ENCODE assay signal across 1 cellular context in the genomic region with DNA sequence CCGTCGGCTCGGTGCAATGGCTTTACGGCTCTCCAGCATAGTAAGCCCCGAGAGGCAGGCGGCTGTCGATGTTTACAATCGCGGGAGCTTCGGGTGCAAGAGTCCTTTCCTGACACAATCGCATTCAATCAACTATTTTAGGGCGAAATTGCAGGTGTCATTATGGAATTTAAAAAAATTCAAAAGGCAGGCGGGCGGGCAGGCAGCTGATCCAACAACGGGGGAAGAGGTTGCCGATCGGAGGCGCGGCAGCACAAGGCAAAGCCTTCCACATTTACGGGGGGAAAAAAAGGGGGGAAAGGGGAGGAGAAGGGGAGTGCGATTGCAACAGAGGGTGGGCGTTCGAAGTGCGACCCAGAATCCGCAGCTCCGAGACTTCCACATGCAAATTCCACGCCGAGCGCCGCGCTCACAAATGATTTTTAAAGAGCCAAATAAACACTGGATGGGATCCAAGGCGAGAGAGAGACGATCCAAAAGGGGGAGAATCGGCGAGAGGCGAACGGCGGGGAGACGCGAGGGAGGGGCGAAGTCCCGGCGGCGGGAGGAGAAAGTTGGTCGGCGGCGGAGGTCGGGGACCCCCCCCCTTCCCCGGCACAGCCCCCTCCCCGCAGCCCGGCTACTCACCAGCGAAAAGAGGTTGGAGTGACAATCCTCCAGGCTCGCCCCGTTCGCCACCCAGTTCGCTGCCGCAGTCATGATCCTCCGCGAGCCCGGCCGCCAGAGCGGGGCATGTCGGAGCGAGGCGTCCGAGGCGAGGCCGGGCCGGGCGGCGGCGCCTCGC.
TF ChIP-seq lines count a peak whose summit lies in the region.

No MANE protein-coding gene starts in this region.

TF ChIP-seq in HepG2, 621 proteins besides CTCF, POLR2A, EP300 and RAD21 (continued from another document and continues in another):
- TF ChIP-seq, protein P1, sequence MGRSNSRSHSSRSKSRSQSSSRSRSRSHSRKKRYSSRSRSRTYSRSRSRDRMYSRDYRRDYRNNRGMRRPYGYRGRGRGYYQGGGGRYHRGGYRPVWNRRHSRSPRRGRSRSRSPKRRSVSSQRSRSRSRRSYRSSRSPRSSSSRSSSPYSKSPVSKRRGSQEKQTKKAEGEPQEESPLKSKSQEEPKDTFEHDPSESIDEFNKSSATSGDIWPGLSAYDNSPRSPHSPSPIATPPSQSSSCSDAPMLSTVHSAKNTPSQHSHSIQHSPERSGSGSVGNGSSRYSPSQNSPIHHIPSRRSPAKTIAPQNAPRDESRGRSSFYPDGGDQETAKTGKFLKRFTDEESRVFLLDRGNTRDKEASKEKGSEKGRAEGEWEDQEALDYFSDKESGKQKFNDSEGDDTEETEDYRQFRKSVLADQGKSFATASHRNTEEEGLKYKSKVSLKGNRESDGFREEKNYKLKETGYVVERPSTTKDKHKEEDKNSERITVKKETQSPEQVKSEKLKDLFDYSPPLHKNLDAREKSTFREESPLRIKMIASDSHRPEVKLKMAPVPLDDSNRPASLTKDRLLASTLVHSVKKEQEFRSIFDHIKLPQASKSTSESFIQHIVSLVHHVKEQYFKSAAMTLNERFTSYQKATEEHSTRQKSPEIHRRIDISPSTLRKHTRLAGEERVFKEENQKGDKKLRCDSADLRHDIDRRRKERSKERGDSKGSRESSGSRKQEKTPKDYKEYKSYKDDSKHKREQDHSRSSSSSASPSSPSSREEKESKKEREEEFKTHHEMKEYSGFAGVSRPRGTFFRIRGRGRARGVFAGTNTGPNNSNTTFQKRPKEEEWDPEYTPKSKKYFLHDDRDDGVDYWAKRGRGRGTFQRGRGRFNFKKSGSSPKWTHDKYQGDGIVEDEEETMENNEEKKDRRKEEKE (IDR thresholded peaks at IDR 0.05): no peak
- no peak for TF ChIP-seq NRL (CRISPR knock-in tag; IDR thresholded peaks at IDR 0.05; ENCODE audit: borderline replicate concordance)
- TF ChIP-seq, protein P2, sequence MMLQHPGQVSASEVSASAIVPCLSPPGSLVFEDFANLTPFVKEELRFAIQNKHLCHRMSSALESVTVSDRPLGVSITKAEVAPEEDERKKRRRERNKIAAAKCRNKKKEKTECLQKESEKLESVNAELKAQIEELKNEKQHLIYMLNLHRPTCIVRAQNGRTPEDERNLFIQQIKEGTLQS (CRISPR knock-in tag; IDR thresholded peaks at IDR 0.05): no peak
- TF ChIP-seq, protein P3, sequence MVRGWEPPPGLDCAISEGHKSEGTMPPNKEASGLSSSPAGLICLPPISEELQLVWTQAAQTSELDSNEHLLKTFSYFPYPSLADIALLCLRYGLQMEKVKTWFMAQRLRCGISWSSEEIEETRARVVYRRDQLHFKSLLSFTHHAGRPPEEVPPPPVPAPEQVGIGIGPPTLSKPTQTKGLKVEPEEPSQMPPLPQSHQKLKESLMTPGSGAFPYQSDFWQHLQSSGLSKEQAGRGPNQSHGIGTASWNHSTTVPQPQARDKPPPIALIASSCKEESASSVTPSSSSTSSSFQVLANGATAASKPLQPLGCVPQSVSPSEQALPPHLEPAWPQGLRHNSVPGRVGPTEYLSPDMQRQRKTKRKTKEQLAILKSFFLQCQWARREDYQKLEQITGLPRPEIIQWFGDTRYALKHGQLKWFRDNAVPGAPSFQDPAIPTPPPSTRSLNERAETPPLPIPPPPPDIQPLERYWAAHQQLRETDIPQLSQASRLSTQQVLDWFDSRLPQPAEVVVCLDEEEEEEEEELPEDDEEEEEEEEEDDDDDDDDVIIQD (CRISPR knock-in tag; IDR thresholded peaks at IDR 0.05; ENCODE audit: low read depth): no peak
- TF ChIP-seq ZNF225 (CRISPR knock-in tag; IDR thresholded peaks at IDR 0.05): no peak
- no peak for TF ChIP-seq ZNF446 (CRISPR knock-in tag; IDR thresholded peaks at IDR 0.05)
- no peak for TF ChIP-seq EHMT2 (IDR thresholded peaks at IDR 0.05; ENCODE audit: borderline replicate concordance, low read depth, low read length)
- TF ChIP-seq HHEX (CRISPR knock-in tag; IDR thresholded peaks at IDR 0.05): no peak
- no peak for TF ChIP-seq ZMAT3 (CRISPR knock-in tag; conservative IDR thresholded peaks at IDR 0.05)
- TF ChIP-seq, protein P4, sequence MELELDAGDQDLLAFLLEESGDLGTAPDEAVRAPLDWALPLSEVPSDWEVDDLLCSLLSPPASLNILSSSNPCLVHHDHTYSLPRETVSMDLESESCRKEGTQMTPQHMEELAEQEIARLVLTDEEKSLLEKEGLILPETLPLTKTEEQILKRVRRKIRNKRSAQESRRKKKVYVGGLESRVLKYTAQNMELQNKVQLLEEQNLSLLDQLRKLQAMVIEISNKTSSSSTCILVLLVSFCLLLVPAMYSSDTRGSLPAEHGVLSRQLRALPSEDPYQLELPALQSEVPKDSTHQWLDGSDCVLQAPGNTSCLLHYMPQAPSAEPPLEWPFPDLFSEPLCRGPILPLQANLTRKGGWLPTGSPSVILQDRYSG (CRISPR knock-in tag; IDR thresholded peaks at IDR 0.05): no peak
- TF ChIP-seq, protein P5, sequence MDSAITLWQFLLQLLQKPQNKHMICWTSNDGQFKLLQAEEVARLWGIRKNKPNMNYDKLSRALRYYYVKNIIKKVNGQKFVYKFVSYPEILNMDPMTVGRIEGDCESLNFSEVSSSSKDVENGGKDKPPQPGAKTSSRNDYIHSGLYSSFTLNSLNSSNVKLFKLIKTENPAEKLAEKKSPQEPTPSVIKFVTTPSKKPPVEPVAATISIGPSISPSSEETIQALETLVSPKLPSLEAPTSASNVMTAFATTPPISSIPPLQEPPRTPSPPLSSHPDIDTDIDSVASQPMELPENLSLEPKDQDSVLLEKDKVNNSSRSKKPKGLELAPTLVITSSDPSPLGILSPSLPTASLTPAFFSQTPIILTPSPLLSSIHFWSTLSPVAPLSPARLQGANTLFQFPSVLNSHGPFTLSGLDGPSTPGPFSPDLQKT (CRISPR knock-in tag; IDR thresholded peaks at IDR 0.05; ENCODE audit: borderline replicate concordance): no peak
- no peak for TF ChIP-seq CC2D1A (CRISPR knock-in tag; IDR thresholded peaks at IDR 0.05)
- no peak for TF ChIP-seq ZNF543 (CRISPR knock-in tag; IDR thresholded peaks at IDR 0.05)
- no peak for TF ChIP-seq ZNF296 (CRISPR knock-in tag; conservative IDR thresholded peaks at IDR 0.05)
- no peak for TF ChIP-seq FOXC1 (CRISPR knock-in tag; IDR thresholded peaks at IDR 0.05; ENCODE audit: borderline replicate concordance)
- TF ChIP-seq, protein P6, sequence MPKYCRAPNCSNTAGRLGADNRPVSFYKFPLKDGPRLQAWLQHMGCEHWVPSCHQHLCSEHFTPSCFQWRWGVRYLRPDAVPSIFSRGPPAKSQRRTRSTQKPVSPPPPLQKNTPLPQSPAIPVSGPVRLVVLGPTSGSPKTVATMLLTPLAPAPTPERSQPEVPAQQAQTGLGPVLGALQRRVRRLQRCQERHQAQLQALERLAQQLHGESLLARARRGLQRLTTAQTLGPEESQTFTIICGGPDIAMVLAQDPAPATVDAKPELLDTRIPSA (CRISPR knock-in tag; IDR thresholded peaks at IDR 0.05; ENCODE audit: borderline replicate concordance): no peak
- TF ChIP-seq, protein P7, sequence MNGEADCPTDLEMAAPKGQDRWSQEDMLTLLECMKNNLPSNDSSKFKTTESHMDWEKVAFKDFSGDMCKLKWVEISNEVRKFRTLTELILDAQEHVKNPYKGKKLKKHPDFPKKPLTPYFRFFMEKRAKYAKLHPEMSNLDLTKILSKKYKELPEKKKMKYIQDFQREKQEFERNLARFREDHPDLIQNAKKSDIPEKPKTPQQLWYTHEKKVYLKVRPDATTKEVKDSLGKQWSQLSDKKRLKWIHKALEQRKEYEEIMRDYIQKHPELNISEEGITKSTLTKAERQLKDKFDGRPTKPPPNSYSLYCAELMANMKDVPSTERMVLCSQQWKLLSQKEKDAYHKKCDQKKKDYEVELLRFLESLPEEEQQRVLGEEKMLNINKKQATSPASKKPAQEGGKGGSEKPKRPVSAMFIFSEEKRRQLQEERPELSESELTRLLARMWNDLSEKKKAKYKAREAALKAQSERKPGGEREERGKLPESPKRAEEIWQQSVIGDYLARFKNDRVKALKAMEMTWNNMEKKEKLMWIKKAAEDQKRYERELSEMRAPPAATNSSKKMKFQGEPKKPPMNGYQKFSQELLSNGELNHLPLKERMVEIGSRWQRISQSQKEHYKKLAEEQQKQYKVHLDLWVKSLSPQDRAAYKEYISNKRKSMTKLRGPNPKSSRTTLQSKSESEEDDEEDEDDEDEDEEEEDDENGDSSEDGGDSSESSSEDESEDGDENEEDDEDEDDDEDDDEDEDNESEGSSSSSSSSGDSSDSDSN (CRISPR knock-in tag; IDR thresholded peaks at IDR 0.05): peak; percentile 69
- TF ChIP-seq, protein P8, sequence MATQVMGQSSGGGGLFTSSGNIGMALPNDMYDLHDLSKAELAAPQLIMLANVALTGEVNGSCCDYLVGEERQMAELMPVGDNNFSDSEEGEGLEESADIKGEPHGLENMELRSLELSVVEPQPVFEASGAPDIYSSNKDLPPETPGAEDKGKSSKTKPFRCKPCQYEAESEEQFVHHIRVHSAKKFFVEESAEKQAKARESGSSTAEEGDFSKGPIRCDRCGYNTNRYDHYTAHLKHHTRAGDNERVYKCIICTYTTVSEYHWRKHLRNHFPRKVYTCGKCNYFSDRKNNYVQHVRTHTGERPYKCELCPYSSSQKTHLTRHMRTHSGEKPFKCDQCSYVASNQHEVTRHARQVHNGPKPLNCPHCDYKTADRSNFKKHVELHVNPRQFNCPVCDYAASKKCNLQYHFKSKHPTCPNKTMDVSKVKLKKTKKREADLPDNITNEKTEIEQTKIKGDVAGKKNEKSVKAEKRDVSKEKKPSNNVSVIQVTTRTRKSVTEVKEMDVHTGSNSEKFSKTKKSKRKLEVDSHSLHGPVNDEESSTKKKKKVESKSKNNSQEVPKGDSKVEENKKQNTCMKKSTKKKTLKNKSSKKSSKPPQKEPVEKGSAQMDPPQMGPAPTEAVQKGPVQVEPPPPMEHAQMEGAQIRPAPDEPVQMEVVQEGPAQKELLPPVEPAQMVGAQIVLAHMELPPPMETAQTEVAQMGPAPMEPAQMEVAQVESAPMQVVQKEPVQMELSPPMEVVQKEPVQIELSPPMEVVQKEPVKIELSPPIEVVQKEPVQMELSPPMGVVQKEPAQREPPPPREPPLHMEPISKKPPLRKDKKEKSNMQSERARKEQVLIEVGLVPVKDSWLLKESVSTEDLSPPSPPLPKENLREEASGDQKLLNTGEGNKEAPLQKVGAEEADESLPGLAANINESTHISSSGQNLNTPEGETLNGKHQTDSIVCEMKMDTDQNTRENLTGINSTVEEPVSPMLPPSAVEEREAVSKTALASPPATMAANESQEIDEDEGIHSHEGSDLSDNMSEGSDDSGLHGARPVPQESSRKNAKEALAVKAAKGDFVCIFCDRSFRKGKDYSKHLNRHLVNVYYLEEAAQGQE (IDR thresholded peaks at IDR 0.05; ENCODE audit: borderline replicate concordance in 1 of 2, low read depth in 1 of 2, low read length in 2 of 2): 0 out of 4 replicates have a peak, but pooled peaks of 1 of the 2 experiments have one; percentile 19
- TF ChIP-seq ZNF605 (CRISPR knock-in tag; IDR thresholded peaks at IDR 0.05): no peak
- no peak for TF ChIP-seq JARID2 (CRISPR knock-in tag; IDR thresholded peaks at IDR 0.05; ENCODE audit: insufficient replicate concordance)
- peak; percentile 49 for TF ChIP-seq SAP130 (CRISPR knock-in tag; IDR thresholded peaks at IDR 0.05; ENCODE audit: low read depth)
- no peak for TF ChIP-seq MZF1 (CRISPR knock-in tag; IDR thresholded peaks at IDR 0.05; ENCODE audit: borderline replicate concordance)
- TF ChIP-seq ZC3H4 (CRISPR knock-in tag; IDR thresholded peaks at IDR 0.05; ENCODE audit: borderline replicate concordance): no peak
- no peak for TF ChIP-seq MTF2 (CRISPR knock-in tag; IDR thresholded peaks at IDR 0.05; ENCODE audit: borderline replicate concordance)
- TF ChIP-seq HES4 (CRISPR knock-in tag; IDR thresholded peaks at IDR 0.05; ENCODE audit: borderline replicate concordance): no peak
- TF ChIP-seq, protein P9, sequence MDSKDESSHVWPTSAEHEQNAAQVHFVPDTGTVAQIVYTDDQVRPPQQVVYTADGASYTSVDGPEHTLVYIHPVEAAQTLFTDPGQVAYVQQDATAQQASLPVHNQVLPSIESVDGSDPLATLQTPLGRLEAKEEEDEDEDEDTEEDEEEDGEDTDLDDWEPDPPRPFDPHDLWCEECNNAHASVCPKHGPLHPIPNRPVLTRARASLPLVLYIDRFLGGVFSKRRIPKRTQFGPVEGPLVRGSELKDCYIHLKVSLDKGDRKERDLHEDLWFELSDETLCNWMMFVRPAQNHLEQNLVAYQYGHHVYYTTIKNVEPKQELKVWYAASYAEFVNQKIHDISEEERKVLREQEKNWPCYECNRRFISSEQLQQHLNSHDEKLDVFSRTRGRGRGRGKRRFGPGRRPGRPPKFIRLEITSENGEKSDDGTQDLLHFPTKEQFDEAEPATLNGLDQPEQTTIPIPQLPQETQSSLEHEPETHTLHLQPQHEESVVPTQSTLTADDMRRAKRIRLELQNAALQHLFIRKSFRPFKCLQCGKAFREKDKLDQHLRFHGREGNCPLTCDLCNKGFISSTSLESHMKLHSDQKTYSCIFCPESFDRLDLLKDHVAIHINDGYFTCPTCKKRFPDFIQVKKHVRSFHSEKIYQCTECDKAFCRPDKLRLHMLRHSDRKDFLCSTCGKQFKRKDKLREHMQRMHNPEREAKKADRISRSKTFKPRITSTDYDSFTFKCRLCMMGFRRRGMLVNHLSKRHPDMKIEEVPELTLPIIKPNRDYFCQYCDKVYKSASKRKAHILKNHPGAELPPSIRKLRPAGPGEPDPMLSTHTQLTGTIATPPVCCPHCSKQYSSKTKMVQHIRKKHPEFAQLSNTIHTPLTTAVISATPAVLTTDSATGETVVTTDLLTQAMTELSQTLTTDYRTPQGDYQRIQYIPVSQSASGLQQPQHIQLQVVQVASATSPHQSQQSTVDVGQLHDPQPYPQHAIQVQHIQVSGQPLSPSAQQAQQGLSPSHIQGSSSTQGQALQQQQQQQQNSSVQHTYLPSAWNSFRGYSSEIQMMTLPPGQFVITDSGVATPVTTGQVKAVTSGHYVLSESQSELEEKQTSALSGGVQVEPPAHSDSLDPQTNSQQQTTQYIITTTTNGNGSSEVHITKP (CRISPR knock-in tag; IDR thresholded peaks at IDR 0.05; ENCODE audit: low read depth): no peak
- no peak for TF ChIP-seq STAG1 (CRISPR knock-in tag; IDR thresholded peaks at IDR 0.05)
- peak; percentile 81; the same call in 1 of the 2 replicates for TF ChIP-seq ZBTB7B (CRISPR knock-in tag; IDR thresholded peaks at IDR 0.05)
- TF ChIP-seq SRSF1 (optimal IDR thresholded peaks at IDR 0.05; ENCODE audit: low read depth, low read length): peak; percentile 63
- TF ChIP-seq MIER2 (CRISPR knock-in tag; IDR thresholded peaks at IDR 0.05): no peak
- no peak for TF ChIP-seq NCOA1 (CRISPR knock-in tag; IDR thresholded peaks at IDR 0.05)
- TF ChIP-seq, protein P10, sequence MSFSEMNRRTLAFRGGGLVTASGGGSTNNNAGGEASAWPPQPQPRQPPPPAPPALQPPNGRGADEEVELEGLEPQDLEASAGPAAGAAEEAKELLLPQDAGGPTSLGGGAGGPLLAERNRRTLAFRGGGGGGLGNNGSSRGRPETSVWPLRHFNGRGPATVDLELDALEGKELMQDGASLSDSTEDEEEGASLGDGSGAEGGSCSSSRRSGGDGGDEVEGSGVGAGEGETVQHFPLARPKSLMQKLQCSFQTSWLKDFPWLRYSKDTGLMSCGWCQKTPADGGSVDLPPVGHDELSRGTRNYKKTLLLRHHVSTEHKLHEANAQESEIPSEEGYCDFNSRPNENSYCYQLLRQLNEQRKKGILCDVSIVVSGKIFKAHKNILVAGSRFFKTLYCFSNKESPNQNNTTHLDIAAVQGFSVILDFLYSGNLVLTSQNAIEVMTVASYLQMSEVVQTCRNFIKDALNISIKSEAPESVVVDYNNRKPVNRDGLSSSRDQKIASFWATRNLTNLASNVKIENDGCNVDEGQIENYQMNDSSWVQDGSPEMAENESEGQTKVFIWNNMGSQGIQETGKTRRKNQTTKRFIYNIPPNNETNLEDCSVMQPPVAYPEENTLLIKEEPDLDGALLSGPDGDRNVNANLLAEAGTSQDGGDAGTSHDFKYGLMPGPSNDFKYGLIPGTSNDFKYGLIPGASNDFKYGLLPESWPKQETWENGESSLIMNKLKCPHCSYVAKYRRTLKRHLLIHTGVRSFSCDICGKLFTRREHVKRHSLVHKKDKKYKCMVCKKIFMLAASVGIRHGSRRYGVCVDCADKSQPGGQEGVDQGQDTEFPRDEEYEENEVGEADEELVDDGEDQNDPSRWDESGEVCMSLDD (CRISPR knock-in tag; IDR thresholded peaks at IDR 0.05; ENCODE audit: borderline replicate concordance): peak; percentile 68; the same call in 1 of the 2 replicates
